Comparison of ENCODE assay signal across 11 cellular contexts in genomic region chr2:130819915-130820861, GRCh38. TPM values are rescaled to one million over a fixed set of nuclear protein-coding genes. Genes with fewer than 3 reads are reported as not detected.
DNase-seq lines count a peak whose midpoint lies in the region; ATAC-seq and TF ChIP-seq lines count a peak whose summit lies in the region.
"Had no signal": no experiment of that assay in that cellular context is flagged by ENCODE, and none has a peak within 500 bp of the region (broad histone marks: within the 10 kb centered on the region; RNA-seq: fewer than 3 reads in every experiment).

No MANE protein-coding gene starts in this region.

- H3K4me1 ChIP-seq in BLaER1 (peaks cover 49% of the 10 kb centered on the region), OCI-LY7 (ENCODE audit: insufficient read depth, low read length, poor library complexity, severe bottlenecking) (peaks cover 15% of the 10 kb centered on the region), esophagus (ENCODE audit: control insufficient read depth in 2 of 2, insufficient read depth in 2 of 2, low read length in 1 of 2) (peaks cover 12 to 21% of the 10 kb centered on the region in 2 donors), HAP-1 (no peaks in the 10 kb centered on the region)

- H2AFZ ChIP-seq in OCI-LY7 (ENCODE audit: low read length): peak overlapping the region; percentile 69; the same call in 1 of the 2 replicates

- POLR2A ChIA-PET in OCI-LY7 (lab: Charles Lee): no interaction called here

- CTCF ChIA-PET in OCI-LY7 (lab: Charles Lee; ENCODE audit: unreplicated experiment): no interaction called here

- H3K4me2 ChIP-seq in BLaER1: peak overlapping the region; percentile 78
- H3K4me2 ChIP-seq in OCI-LY7 (ENCODE audit: low read length): no peak overlapping the region

- H3K27ac ChIP-seq in BLaER1 (peak overlapping the region; percentile 66), OCI-LY7 (ENCODE audit: low read depth, low read length, poor library complexity, severe bottlenecking) (no peak overlapping the region), esophagus (ENCODE audit: low read depth in 2 of 2, low read length in 1 of 2) (peak overlapping the region; percentile 73 to 79)

- H3K79me2 ChIP-seq in OCI-LY7 (ENCODE audit: insufficient read depth, low read depth, low read length): no peaks in the 10 kb centered on the region

- DNase-seq in OCI-LY7 (ENCODE audit: low spot score) (peak; percentile 28), middle frontal gyrus (ENCODE audit: extremely low spot score, low spot score) (peak; percentile 60), HAP-1 (ENCODE audit: low spot score in 2 of 2) (no peak), NCI-H146 treated with DMSO at 0.1 percent for 48 hours (lab: John Stamatoyannopoulos, UW; ENCODE audit: unreplicated experiment) (no peak), SW 1271 (lab: John Stamatoyannopoulos, UW) (no peak)
- DNase-seq: activated T-cell treated with anti-CD3 and anti-CD28 coated beads, Interleukin-2, amount 50 U/mL, for 1 hour; NCI-H1417; stimulated activated CD4-positive, alpha-beta T cell treated with anti-CD3 and anti-CD28 coated beads, Interleukin-2, amount 100 ng/mL, for 48 hours had no signal

- TF ChIP-seq CTCF in OCI-LY7 (conservative IDR thresholded peaks at IDR 0.05; ENCODE audit: low read length): no peak

- in situ Hi-C loops in HAP-1 (cut with MboI; ENCODE audit: low sequenced_read_pairs): no loop called here

- no peak overlapping the region for H3K4me3 ChIP-seq in BLaER1
- no peak overlapping the region for H3K4me3 ChIP-seq in OCI-LY7 (ENCODE audit: low read depth, low read length, poor library complexity, severe bottlenecking)
- H3K4me3 ChIP-seq in esophagus (ENCODE audit: low read depth in 1 of 2, low read length in 2 of 2): no peak overlapping the region
- no peak overlapping the region for H3K4me3 ChIP-seq in HAP-1

- H3K36me3 ChIP-seq in BLaER1: no peaks in the 10 kb centered on the region
- H3K36me3 ChIP-seq in OCI-LY7 (ENCODE audit: insufficient read depth, low read length): no peaks in the 10 kb centered on the region
- H3K36me3 ChIP-seq in esophagus (ENCODE audit: control insufficient read depth in 2 of 2, insufficient read depth in 2 of 2, low read length in 1 of 2): no peaks in the 10 kb centered on the region
- no peaks in the 10 kb centered on the region for H3K36me3 ChIP-seq in HAP-1 (replicated peaks)

- H3K27me3 ChIP-seq in BLaER1 (no peaks in the 10 kb centered on the region), esophagus (ENCODE audit: control insufficient read depth in 1 of 2, insufficient read depth in 2 of 2, low read length in 2 of 2) (no peaks in the 10 kb centered on the region), HAP-1 (ENCODE audit: low read depth) (no peaks in the 10 kb centered on the region)

- H4K20me1 ChIP-seq in BLaER1: no peaks in the 10 kb centered on the region
- no peaks in the 10 kb centered on the region for H4K20me1 ChIP-seq in OCI-LY7 (ENCODE audit: insufficient read depth, low read length)

- WGBS in esophagus, 2 donors: 37 to 43% methylated on average over 22 of the region's 22 CpGs

- H3K9me2 ChIP-seq in OCI-LY7 (ENCODE audit: insufficient read depth, low read length): no peaks in the 10 kb centered on the region

- intact Hi-C loops in OCI-LY7 (cut with micrococcal nuclease; ENCODE audit: unreplicated experiment): no loop called here

- peak overlapping the region; percentile 30; the same call in 1 of the 2 replicates for H3K9ac ChIP-seq in BLaER1

- no peaks in the 10 kb centered on the region for H3K9me3 ChIP-seq in BLaER1
- no peaks in the 10 kb centered on the region for H3K9me3 ChIP-seq in OCI-LY7 (ENCODE audit: low read length)
- H3K9me3 ChIP-seq in esophagus (ENCODE audit: control insufficient read depth in 2 of 2, insufficient read depth in 1 of 2, low read depth in 1 of 2, low read length in 1 of 2): no peaks in the 10 kb centered on the region
- no peaks in the 10 kb centered on the region for H3K9me3 ChIP-seq in HAP-1

- BruUV-seq in OCI-LY7 (replicated peaks; lab: Mats Ljungman, UMichigan): no TSS peak

- no peak for ATAC-seq in HG02938 (IDR thresholded peaks at IDR 0.05; ENCODE audit: unreplicated experiment)

RNA-seq across cellular contexts. Expression of gene ARHGEF4, which starts 16.5 kb away (rescaled TPM):
- total RNA-seq in OCI-LY7 (2014; rRNA removed; shearing (Covaris generic)): 0.59 and 1.1 TPM in 2 replicates
- total RNA-seq in OCI-LY7 (2022): 1.3 and 1.7 TPM in 2 replicates
- polyA plus RNA-seq in esophagus: 10 to 100 TPM; 32.2 to 98.9 TPM

Comparison
In these comparisons a context has a peak if more than half of its experiments do, and no peak if none do; other contexts are left out.
1. DNase-seq: peak in OCI-LY7 (single experiment) and middle frontal gyrus (single experiment); none in HAP-1 (0 of 2), NCI-H146 treated with DMSO at 0.1 percent for 48 hours (single experiment) and SW 1271 (0 of 2).